ENCODE assay signal across 22 cellular contexts in the genomic region with DNA sequence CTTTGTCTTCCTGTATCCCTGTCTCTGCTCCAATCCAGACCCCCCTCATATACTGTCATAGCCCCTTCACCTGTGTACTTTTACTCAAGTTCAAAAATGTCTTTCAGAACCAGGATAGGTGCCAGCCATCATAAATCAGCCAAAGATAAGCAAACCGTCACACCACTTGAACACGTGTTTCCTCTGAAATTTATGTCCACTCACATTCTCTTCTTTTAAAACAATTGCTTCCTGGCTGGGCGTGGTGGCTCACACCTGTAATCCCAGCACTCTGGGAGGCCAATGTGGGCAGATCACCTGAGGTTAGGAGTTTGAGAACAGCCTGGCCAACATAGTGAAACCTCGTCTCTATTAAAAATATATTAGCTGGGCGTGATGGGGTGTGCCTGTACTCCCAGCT.
A peak's percentile ranks its signal among the peaks of the same experiment; 100 is the strongest.
DNase-seq lines count a peak whose midpoint lies in the region; ATAC-seq, FAIRE-seq and TF ChIP-seq lines count a peak whose summit lies in the region.
"Had no signal": no experiment of that assay in that cellular context is flagged by ENCODE, and none has a peak within 500 bp of the region (broad histone marks: within the 10 kb centered on the region; RNA-seq: fewer than 3 reads in every experiment).

No MANE protein-coding gene starts in this region.

- no peak overlapping the region for H3K4me3 Mint-ChIP-seq in Caco-2 (ENCODE audit: unreplicated experiment)
- no peak overlapping the region for H3K4me3 Mint-ChIP-seq in nephron progenitor cell
- H3K4me3 Mint-ChIP-seq: CD8-positive, alpha-beta T cell; IgD-negative memory B cell had no signal

- no peak for TF ChIP-seq POLR2A in Peyer's patch (IDR thresholded peaks at IDR 0.05)
- TF ChIP-seq POLR2A in endothelial cell of umbilical vein (IDR thresholded peaks at IDR 0.05; ENCODE audit: low read depth, low read length), result no peak

- no peak for FAIRE-seq in endothelial cell of umbilical vein (lab: Jason Lieb, UNC)
- FAIRE-seq: G401.6, GM18507, H54 had no signal

- no peak overlapping the region for H3K4me3 ChIP-seq in Caco-2 (ENCODE audit: low read depth, low read length)
- H3K4me3 ChIP-seq in Peyer's patch, result no peak overlapping the region
- H3K4me3 ChIP-seq in endothelial cell of umbilical vein (replicated peaks in 1 of 3; ENCODE audit: insufficient read depth in 1 of 3, low read depth in 1 of 3, low read length in 3 of 3), result no peak overlapping the region

- dilution Hi-C loops in endothelial cell of umbilical vein (cut with MboI; ENCODE audit: extremely low pct_ligation_motif_present, low sequenced_read_pairs), result no loop called here

- H3K9ac ChIP-seq in endothelial cell of umbilical vein (replicated peaks; ENCODE audit: extremely low read depth, insufficient read depth, low read length), result no peak overlapping the region

- peaks cover 1% of the 10 kb centered on the region for H3K9me3 Mint-ChIP-seq in Caco-2 (ENCODE audit: unreplicated experiment)
- H3K9me3 Mint-ChIP-seq in nephron progenitor cell, result peaks cover 9% of the 10 kb centered on the region

- intact Hi-C loops in Caco-2 (cut with micrococcal nuclease; ENCODE audit: unreplicated experiment), result no loop called here
- intact Hi-C loops in endothelial cell of umbilical vein (cut with micrococcal nuclease), result no loop called here

- no peaks in the 10 kb centered on the region for H3K9me1 ChIP-seq in endothelial cell of umbilical vein (replicated peaks; ENCODE audit: control insufficient read depth, extremely low read depth, insufficient read depth, low read length)

- H3K27ac Mint-ChIP-seq in Caco-2 (ENCODE audit: unreplicated experiment) (peak overlapping the region; percentile 10), nephron progenitor cell (peak overlapping the region; percentile 27)
- H3K27ac Mint-ChIP-seq: CD8-positive, alpha-beta T cell; IgD-negative memory B cell had no signal

- no peak for ATAC-seq in HG02938 (IDR thresholded peaks at IDR 0.05; ENCODE audit: unreplicated experiment)
- ATAC-seq: CD8-positive, alpha-beta T cell had no signal

- H3K27me3 ChIP-seq in Caco-2 (replicated peaks; ENCODE audit: control insufficient read depth, insufficient read depth, low read length) (no peaks in the 10 kb centered on the region), Peyer's patch (no peaks in the 10 kb centered on the region), endothelial cell of umbilical vein (ENCODE audit: control insufficient read depth in 2 of 2, insufficient read depth in 2 of 2, low read length in 2 of 2) (no peaks in the 10 kb centered on the region)

- BruUV-seq in Caco-2 (replicated peaks; lab: Mats Ljungman, UMichigan) (no TSS peak), endothelial cell of umbilical vein (replicated peaks; lab: Mats Ljungman, UMichigan) (no TSS peak)

- TF ChIP-seq CTCF in Caco-2 (IDR thresholded peaks at IDR 0.05; ENCODE audit: insufficient read depth in 1 of 2, low read depth in 1 of 2, low read length in 1 of 2, severe bottlenecking in 1 of 2, unreplicated experiment in 1 of 2) (no peak), Peyer's patch (IDR thresholded peaks at IDR 0.05) (no peak), endothelial cell of umbilical vein (IDR thresholded peaks at IDR 0.05; ENCODE audit: extremely low read depth in 1 of 2, insufficient read depth in 1 of 2, low read depth in 1 of 2, low read length in 2 of 2) (no peak), nephron progenitor cell (IDR thresholded peaks at IDR 0.05) (no peak)

- no peak overlapping the region for H3K4me2 ChIP-seq in endothelial cell of umbilical vein (ENCODE audit: insufficient read depth, low read length)

- H3K36me3 Mint-ChIP-seq in Caco-2 (ENCODE audit: insufficient read depth, unreplicated experiment) (peaks cover 20% of the 10 kb centered on the region), nephron progenitor cell (ENCODE audit: low read depth) (peaks cover 53% of the 10 kb centered on the region)

- DNase-seq in Caco-2 (no peak), Peyer's patch (no peak), endothelial cell of umbilical vein (ENCODE audit: low read depth, low spot score) (no peak), nephron progenitor cell (no peak)
- no peak for DNase-seq in stimulated activated CD4-positive, alpha-beta T cell treated with anti-CD3 and anti-CD28 coated beads, Interleukin-4, amount 100 ng/mL, for 1 hour
- DNase-seq in effector CD4-positive, alpha-beta T cell, result no peak
- no peak for DNase-seq in stimulated activated CD4-positive, alpha-beta T cell treated with anti-CD3 and anti-CD28 coated beads, Interleukin-2, amount 100 ng/mL, for 48 hours
- DNase-seq: 8988T; AML-193; C1 segment of cervical spinal cord; CD8-positive, alpha-beta T cell; Kasumi-1; NCI-H1694 treated with DMSO at 0.1 percent for 48 hours; NCI-H2081 treated with DMSO at 0.1 percent for 48 hours; NCI-H2171 treated with DMSO at 0.1 percent for 48 hours; Right ventricle myocardium superior had no signal

- H3K4me1 Mint-ChIP-seq in Caco-2 (ENCODE audit: low read depth, unreplicated experiment), result peaks cover 8% of the 10 kb centered on the region
- peaks cover 51% of the 10 kb centered on the region for H3K4me1 Mint-ChIP-seq in nephron progenitor cell

- H2AFZ ChIP-seq in endothelial cell of umbilical vein (ENCODE audit: low read depth, low read length), result no peak overlapping the region

- H3K27me3 Mint-ChIP-seq in Caco-2 (ENCODE audit: insufficient read depth, unreplicated experiment) (no peaks in the 10 kb centered on the region), nephron progenitor cell (ENCODE audit: low read depth, poor library complexity) (no peaks in the 10 kb centered on the region)

- H3K79me2 ChIP-seq in endothelial cell of umbilical vein (ENCODE audit: control insufficient read depth, insufficient read depth, low read length), result peaks cover 88% of the 10 kb centered on the region

- H3K9me3 ChIP-seq in Caco-2, result no peaks in the 10 kb centered on the region
- H3K9me3 ChIP-seq in Peyer's patch, result no peaks in the 10 kb centered on the region
- H3K9me3 ChIP-seq in endothelial cell of umbilical vein (replicated peaks; ENCODE audit: control insufficient read depth, insufficient read depth, low read length), result no peaks in the 10 kb centered on the region

- CTCF ChIA-PET in Caco-2 (lab: Charles Lee), result no interaction called here
- CTCF ChIA-PET in endothelial cell of umbilical vein (lab: Charles Lee), result interaction anchor here (2.0 to 2.4 kb wide), 2 partner anchors 10 to 90 kb away, joined by 5 to 7 read pairs; no protein-coding TSS in a partner anchor

- H3K36me3 ChIP-seq in Caco-2 (ENCODE audit: control insufficient read depth, insufficient read depth, low read length), result no peaks in the 10 kb centered on the region
- no peaks in the 10 kb centered on the region for H3K36me3 ChIP-seq in Peyer's patch
- peaks cover 0 to 3% of the 10 kb centered on the region in 2 experiments for H3K36me3 ChIP-seq in endothelial cell of umbilical vein (ENCODE audit: control insufficient read depth in 2 of 2, extremely low read depth in 1 of 2, insufficient read depth in 2 of 2, low read length in 2 of 2)

- POLR2A ChIA-PET in Caco-2 (lab: Charles Lee), result no interaction called here
- POLR2A ChIA-PET in endothelial cell of umbilical vein (lab: Charles Lee), result no interaction called here

- H3K4me1 ChIP-seq in Caco-2, result peaks cover 10% of the 10 kb centered on the region; the same call in 1 of the 2 replicates
- peaks cover 0 to 24% (median 0%) of the 10 kb centered on the region in 4 donors for H3K4me1 ChIP-seq in Peyer's patch
- peaks cover 16% of the 10 kb centered on the region for H3K4me1 ChIP-seq in endothelial cell of umbilical vein (ENCODE audit: control insufficient read depth, extremely low read depth, insufficient read depth, low read length)

- H3K27ac ChIP-seq in Peyer's patch (peak overlapping the region in 3 of 4 donors; percentile 5 to 31 (median 20)), endothelial cell of umbilical vein (ENCODE audit: insufficient read depth, low read depth, low read length) (no peak overlapping the region)
- H3K27ac ChIP-seq: HL-60 had no signal

- H4K20me1 ChIP-seq in endothelial cell of umbilical vein (replicated peaks; ENCODE audit: control insufficient read depth, extremely low read depth, insufficient read depth, low read length), result no peaks in the 10 kb centered on the region

TF ChIP-seq in endothelial cell of umbilical vein, 7 proteins besides CTCF, POLR2A, EP300 and RAD21:
- no peak for TF ChIP-seq EZH2 (IDR thresholded peaks at IDR 0.05; ENCODE audit: borderline replicate concordance, low read depth, low read length, severe bottlenecking)
- TF ChIP-seq, protein P1, sequence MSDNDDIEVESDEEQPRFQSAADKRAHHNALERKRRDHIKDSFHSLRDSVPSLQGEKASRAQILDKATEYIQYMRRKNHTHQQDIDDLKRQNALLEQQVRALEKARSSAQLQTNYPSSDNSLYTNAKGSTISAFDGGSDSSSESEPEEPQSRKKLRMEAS (IDR thresholded peaks at IDR 0.05; ENCODE audit: insufficient read depth, insufficient read length), result peak; percentile 24
